ENCODE assay signal across 21 cellular contexts in the genomic region with DNA sequence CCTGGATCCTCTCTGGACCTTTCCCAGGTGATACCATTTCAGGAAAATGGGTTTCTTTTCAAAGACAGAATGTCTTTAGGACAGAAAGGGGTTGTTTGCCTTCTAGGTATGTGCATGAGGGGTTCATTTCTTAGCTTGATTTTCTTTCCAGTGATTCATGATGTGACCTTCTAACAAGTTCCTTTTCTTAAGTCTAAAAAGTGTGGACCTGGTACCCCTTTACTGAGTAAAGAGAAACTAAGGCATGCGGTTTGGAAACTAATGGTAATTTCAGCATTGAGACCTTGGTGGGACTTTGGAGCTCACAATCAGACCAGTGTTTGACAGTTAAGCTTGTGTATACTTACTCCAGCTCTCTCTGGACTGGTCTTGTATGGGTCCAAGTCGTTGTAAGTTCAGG. TPM values are rescaled to one million over a fixed set of nuclear protein-coding genes. Genes with fewer than 3 reads are reported as not detected.
DNase-seq lines count a peak whose midpoint lies in the region; ATAC-seq and TF ChIP-seq lines count a peak whose summit lies in the region.
"Had no signal": no experiment of that assay in that cellular context is flagged by ENCODE, and none has a peak within 500 bp of the region (broad histone marks: within the 10 kb centered on the region; RNA-seq: fewer than 3 reads in every experiment).

No MANE protein-coding gene starts in this region.

- H3K4me1 Mint-ChIP-seq in activated T-cell treated with anti-CD3 and anti-CD28 coated beads, Interleukin-2, amount 50 U/mL, for 72 hours (ENCODE audit: low read depth), result peaks cover 78% of the 10 kb centered on the region
- H3K4me1 Mint-ChIP-seq in GM23338, result peaks cover 24% of the 10 kb centered on the region
- peaks cover 44% of the 10 kb centered on the region for H3K4me1 Mint-ChIP-seq in activated T-helper 17 cell treated with anti-CD3 and anti-CD28 coated beads, Interleukin-2, amount 50 U/mL, for 72 hours
- peaks cover 49% of the 10 kb centered on the region for H3K4me1 Mint-ChIP-seq in central memory CD8-positive, alpha-beta T cell

- H3K36me3 ChIP-seq in GM23338 (ENCODE audit: insufficient read depth), result peaks cover 9% of the 10 kb centered on the region; the same call in 1 of the 2 replicates
- H3K36me3 ChIP-seq: Peyer's patch had no signal

- H3K27ac ChIP-seq in GM23338 (ENCODE audit: low read depth), result no peak overlapping the region
- H3K27ac ChIP-seq: A549, Peyer's patch had no signal

- peaks cover 91% of the 10 kb centered on the region for H4K20me1 ChIP-seq in GM23338 (replicated peaks; ENCODE audit: insufficient read depth)

- H3K9me3 Mint-ChIP-seq in activated T-cell treated with anti-CD3 and anti-CD28 coated beads, Interleukin-2, amount 50 U/mL, for 72 hours, result no peaks in the 10 kb centered on the region
- no peaks in the 10 kb centered on the region for H3K9me3 Mint-ChIP-seq in GM23338
- no peaks in the 10 kb centered on the region for H3K9me3 Mint-ChIP-seq in activated T-helper 17 cell treated with anti-CD3 and anti-CD28 coated beads, Interleukin-2, amount 50 U/mL, for 72 hours
- no peaks in the 10 kb centered on the region for H3K9me3 Mint-ChIP-seq in central memory CD8-positive, alpha-beta T cell

- peak overlapping the region in 1 of 2 donors; percentile 2 for H3K4me3 Mint-ChIP-seq in activated T-cell treated with anti-CD3 and anti-CD28 coated beads, Interleukin-2, amount 50 U/mL, for 72 hours
- no peak overlapping the region for H3K4me3 Mint-ChIP-seq in GM23338
- H3K4me3 Mint-ChIP-seq in activated T-helper 17 cell treated with anti-CD3 and anti-CD28 coated beads, Interleukin-2, amount 50 U/mL, for 72 hours, result peak overlapping the region; percentile 36
- no peak overlapping the region for H3K4me3 Mint-ChIP-seq in central memory CD8-positive, alpha-beta T cell
- H3K4me3 Mint-ChIP-seq: B cell, CD14-positive monocyte had no signal

- DNase-seq in activated T-cell treated with anti-CD3 and anti-CD28 coated beads, Interleukin-2, amount 50 U/mL, for 72 hours, result no peak
- DNase-seq in activated T-cell treated with anti-CD3 and anti-CD28 coated beads, Interleukin-2, amount 50 U/mL, for 1 hour, result no peak
- no peak for DNase-seq in GM23338 (ENCODE audit: low spot score)
- no peak for DNase-seq in central memory CD8-positive, alpha-beta T cell (ENCODE audit: low spot score in 2 of 2)
- no peak for DNase-seq in NCI-H2081 treated with DMSO at 0.1 percent for 48 hours (lab: John Stamatoyannopoulos, UW)
- no peak for DNase-seq in Kasumi-1 (lab: John Stamatoyannopoulos, UW)
- DNase-seq: DMS53, GDM1, MM.1S, NCI-H1048, NCI-H1417 treated with DMSO at 0.1 percent for 48 hours, NCI-H1930, NCI-H345, NCI-H524, NCI-H82, Peyer's patch had no signal

- H3K36me3 Mint-ChIP-seq in activated T-cell treated with anti-CD3 and anti-CD28 coated beads, Interleukin-2, amount 50 U/mL, for 72 hours (ENCODE audit: insufficient read depth in 2 of 2), result peaks cover 0 to 23% of the 10 kb centered on the region in 2 donors
- peaks cover 42% of the 10 kb centered on the region for H3K36me3 Mint-ChIP-seq in GM23338 (ENCODE audit: low read depth)
- H3K36me3 Mint-ChIP-seq in activated T-helper 17 cell treated with anti-CD3 and anti-CD28 coated beads, Interleukin-2, amount 50 U/mL, for 72 hours (ENCODE audit: low read depth), result peaks cover 84% of the 10 kb centered on the region
- H3K36me3 Mint-ChIP-seq in central memory CD8-positive, alpha-beta T cell (ENCODE audit: insufficient read depth), result no peaks in the 10 kb centered on the region

- H3K9me2 ChIP-seq in GM23338 (ENCODE audit: insufficient read depth), result no peaks in the 10 kb centered on the region

- TF ChIP-seq CTCF in GM23338 (conservative IDR thresholded peaks at IDR 0.05; ENCODE audit: low read depth in 2 of 2), result no peak

- no peaks in the 10 kb centered on the region for H3K27me3 Mint-ChIP-seq in activated T-cell treated with anti-CD3 and anti-CD28 coated beads, Interleukin-2, amount 50 U/mL, for 72 hours (ENCODE audit: low read depth)
- H3K27me3 Mint-ChIP-seq in GM23338 (ENCODE audit: insufficient read depth, low read depth, poor library complexity), result no peaks in the 10 kb centered on the region
- no peaks in the 10 kb centered on the region for H3K27me3 Mint-ChIP-seq in activated T-helper 17 cell treated with anti-CD3 and anti-CD28 coated beads, Interleukin-2, amount 50 U/mL, for 72 hours
- H3K27me3 Mint-ChIP-seq in central memory CD8-positive, alpha-beta T cell, result no peaks in the 10 kb centered on the region
- H3K27me3 Mint-ChIP-seq: B cell had no signal

- peaks cover 100% of the 10 kb centered on the region for H3K79me2 ChIP-seq in GM23338 (replicated peaks; ENCODE audit: insufficient read depth)

- H3K27ac Mint-ChIP-seq in activated T-cell treated with anti-CD3 and anti-CD28 coated beads, Interleukin-2, amount 50 U/mL, for 72 hours, result peak overlapping the region; percentile 55
- H3K27ac Mint-ChIP-seq in GM23338, result no peak overlapping the region
- H3K27ac Mint-ChIP-seq in activated T-helper 17 cell treated with anti-CD3 and anti-CD28 coated beads, Interleukin-2, amount 50 U/mL, for 72 hours, result peak overlapping the region; percentile 13
- peak overlapping the region; percentile 36 for H3K27ac Mint-ChIP-seq in central memory CD8-positive, alpha-beta T cell (ENCODE audit: low read depth)
- H3K27ac Mint-ChIP-seq: B cell had no signal

- H2AFZ ChIP-seq in GM23338, result no peak overlapping the region

- H3K4me3 ChIP-seq in GM23338, result no peak overlapping the region
- H3K4me3 ChIP-seq: A549, Peyer's patch had no signal

- H3K4me1 ChIP-seq in GM23338 (ENCODE audit: insufficient read depth), result peaks cover 10% of the 10 kb centered on the region; the same call in 1 of the 2 replicates
- H3K4me1 ChIP-seq: A549 had no signal

- ATAC-seq in activated T-cell treated with anti-CD3 and anti-CD28 coated beads, Interleukin-2, amount 50 U/mL, for 72 hours (replicated peaks in 1 of 2), result no peak
- ATAC-seq in GM23338, result no peak
- peak; percentile 18 for ATAC-seq in activated T-helper 17 cell treated with anti-CD3 and anti-CD28 coated beads, Interleukin-2, amount 50 U/mL, for 72 hours (replicated peaks)
- ATAC-seq in central memory CD8-positive, alpha-beta T cell (replicated peaks; ENCODE audit: extremely low read depth, poor library complexity, severe bottlenecking), result no peak
- ATAC-seq in HG03025 (IDR thresholded peaks at IDR 0.05; ENCODE audit: low FRiP score, unreplicated experiment), result no peak
- ATAC-seq: A549 had no signal

- no peaks in the 10 kb centered on the region for H3F3A ChIP-seq in GM23338 (replicated peaks; ENCODE audit: low read depth)

- H3K4me2 ChIP-seq in GM23338, result peak overlapping the region; percentile 16; the same call in 1 of the 2 replicates
- H3K4me2 ChIP-seq: A549 had no signal

- H3K27me3 ChIP-seq in GM23338 (ENCODE audit: insufficient read depth), result no peaks in the 10 kb centered on the region
- H3K27me3 ChIP-seq: Peyer's patch had no signal

TF ChIP-seq in GM23338, 12 proteins besides CTCF, POLR2A, EP300 and RAD21 (continues in another document):
- TF ChIP-seq, protein P1, sequence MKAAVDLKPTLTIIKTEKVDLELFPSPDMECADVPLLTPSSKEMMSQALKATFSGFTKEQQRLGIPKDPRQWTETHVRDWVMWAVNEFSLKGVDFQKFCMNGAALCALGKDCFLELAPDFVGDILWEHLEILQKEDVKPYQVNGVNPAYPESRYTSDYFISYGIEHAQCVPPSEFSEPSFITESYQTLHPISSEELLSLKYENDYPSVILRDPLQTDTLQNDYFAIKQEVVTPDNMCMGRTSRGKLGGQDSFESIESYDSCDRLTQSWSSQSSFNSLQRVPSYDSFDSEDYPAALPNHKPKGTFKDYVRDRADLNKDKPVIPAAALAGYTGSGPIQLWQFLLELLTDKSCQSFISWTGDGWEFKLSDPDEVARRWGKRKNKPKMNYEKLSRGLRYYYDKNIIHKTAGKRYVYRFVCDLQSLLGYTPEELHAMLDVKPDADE (IDR thresholded peaks at IDR 0.05), result no peak
- TF ChIP-seq EZH2phosphoT487 (IDR thresholded peaks at IDR 0.05; ENCODE audit: unreplicated experiment) (no peak), ZNF331 (CRISPR knock-in tag; IDR thresholded peaks at IDR 0.05; ENCODE audit: low read depth) (no peak), STAT1 (IDR thresholded peaks at IDR 0.05; ENCODE audit: unreplicated experiment) (no peak), CREB1 (CRISPR knock-in tag; IDR thresholded peaks at IDR 0.05; ENCODE audit: low read depth) (no peak), NANOG (IDR thresholded peaks at IDR 0.05; ENCODE audit: borderline replicate concordance) (no peak), EZH2 (IDR thresholded peaks at IDR 0.05; ENCODE audit: low read depth, unreplicated experiment) (no peak), JUNB (IDR thresholded peaks at IDR 0.05; ENCODE audit: unreplicated experiment) (no peak), ZNF114 (CRISPR knock-in tag; IDR thresholded peaks at IDR 0.05) (no peak)

RNA-seq across cellular contexts. Expression of a gene that starts 8.7 kb away (rescaled TPM):
- total RNA-seq in activated T-cell treated with anti-CD3 and anti-CD28 coated beads, Interleukin-2, amount 50 U/mL, for 72 hours, result 10 to 100 TPM; 57.0 to 67.8 TPM
- total RNA-seq in GM23338 (2014; rRNA removed; shearing (Covaris generic)), result 105 and 131 TPM in 2 replicates
- 137 and 146 TPM in 2 replicates for polyA plus RNA-seq in GM23338 (2016; fragmentation: Nextera tagmentation; extraction: Ambion mirVana)
- 10 to 100 TPM; 48.0 to 61.1 TPM for total RNA-seq in activated T-helper 17 cell treated with anti-CD3 and anti-CD28 coated beads, Interleukin-2, amount 50 U/mL, for 72 hours

RNA-seq across cellular contexts. Expression of a gene that starts 8.8 kb away (rescaled TPM):
- total RNA-seq in activated T-cell treated with anti-CD3 and anti-CD28 coated beads, Interleukin-2, amount 50 U/mL, for 72 hours, result 100 to 1,000 TPM; 222 to 262 TPM
- total RNA-seq in GM23338 (2014; rRNA removed; shearing (Covaris generic)), result 243 and 250 TPM in 2 replicates
- polyA plus RNA-seq in GM23338 (2016; fragmentation: Nextera tagmentation; extraction: Ambion mirVana), result 336 and 354 TPM in 2 replicates
- total RNA-seq in activated T-helper 17 cell treated with anti-CD3 and anti-CD28 coated beads, Interleukin-2, amount 50 U/mL, for 72 hours, result 100 to 1,000 TPM; 158 to 260 TPM
